Comparison of ENCODE assay signal across 11 cellular contexts in the genomic region with DNA sequence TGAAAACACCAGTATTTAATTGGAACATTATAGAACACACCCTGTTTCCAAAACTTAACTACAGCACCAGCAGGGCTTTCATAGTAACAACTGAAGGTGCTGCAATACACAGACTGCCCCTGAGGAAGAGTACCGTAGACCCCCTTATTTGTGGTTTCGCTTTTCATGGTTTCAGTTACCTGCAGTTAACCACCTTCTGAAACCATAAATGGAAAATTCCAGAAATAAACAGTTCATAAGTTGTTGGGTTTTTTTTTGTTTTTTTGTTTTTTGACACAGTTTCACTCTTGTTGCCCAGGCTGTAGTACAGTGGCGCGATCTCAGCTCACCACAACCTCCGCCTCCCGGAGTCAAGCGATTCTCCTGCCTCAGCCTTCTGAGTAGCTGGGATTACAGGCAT. TPM values are rescaled to one million over a fixed set of nuclear protein-coding genes. Genes with fewer than 3 reads are reported as not detected.
DNase-seq lines count a peak whose midpoint lies in the region; ATAC-seq and TF ChIP-seq lines count a peak whose summit lies in the region.
"Had no signal": no experiment of that assay in that cellular context is flagged by ENCODE, and none has a peak within 500 bp of the region (broad histone marks: within the 10 kb centered on the region; RNA-seq: fewer than 3 reads in every experiment).

No MANE protein-coding gene starts in this region.

- H3K36me3 ChIP-seq in BE2C = no peaks in the 10 kb centered on the region

- TF ChIP-seq CTCF in BE2C (IDR thresholded peaks at IDR 0.05; ENCODE audit: low read depth, low read length) = no peak

- H3K36me3 Mint-ChIP-seq in naive thymus-derived CD8-positive, alpha-beta T cell = no peaks in the 10 kb centered on the region

- ATAC-seq in GM18870 (IDR thresholded peaks at IDR 0.05; ENCODE audit: unreplicated experiment) (peak; percentile 92), GM21723 (IDR thresholded peaks at IDR 0.05; ENCODE audit: unreplicated experiment) (peak; percentile 89), HG03342 (IDR thresholded peaks at IDR 0.05; ENCODE audit: unreplicated experiment) (peak; percentile 95)
- peak in 1 of 2 donors; percentile 58 for ATAC-seq in naive thymus-derived CD8-positive, alpha-beta T cell

- peaks cover 0 to 2% (median 0%) of the 10 kb centered on the region in 9 donors for H3K9me3 Mint-ChIP-seq in naive thymus-derived CD8-positive, alpha-beta T cell

- POLR2A ChIA-PET in naive thymus-derived CD8-positive, alpha-beta T cell (lab: Charles Lee) = no interaction called here

- peak overlapping the region in 1 of 10 donors; percentile 4 for H3K27ac Mint-ChIP-seq in naive thymus-derived CD8-positive, alpha-beta T cell

- peaks cover 5 to 10% (median 8%) of the 10 kb centered on the region in 4 donors for H3K4me1 Mint-ChIP-seq in naive thymus-derived CD8-positive, alpha-beta T cell

- no peak overlapping the region for H3K4me3 ChIP-seq in BE2C (ENCODE audit: low read depth, low read length)

- H3K4me3 Mint-ChIP-seq in naive thymus-derived CD8-positive, alpha-beta T cell = peak overlapping the region in 9 of 10 donors; percentile 8 to 76 (median 65)

- H3K27me3 Mint-ChIP-seq in naive thymus-derived CD8-positive, alpha-beta T cell = peaks cover 2 to 12% (median 6%) of the 10 kb centered on the region in 5 donors

- no peaks in the 10 kb centered on the region for H3K9me3 ChIP-seq in BE2C

- no peaks in the 10 kb centered on the region for H3K27me3 ChIP-seq in BE2C

- no peaks in the 10 kb centered on the region for H3K4me1 ChIP-seq in BE2C

- no peak for DNase-seq in naive thymus-derived CD8-positive, alpha-beta T cell
- no peak for DNase-seq in activated gamma-delta T cell treated with Interleukin-2 at 50 U/mL for 16 hours
- DNase-seq in NCI-H2227 treated with DMSO at 0.1 percent for 48 hours (lab: John Stamatoyannopoulos, UW) = no peak
- DNase-seq in BE2C = no peak
- DNase-seq: EL, head of caudate nucleus, NCI-H2171 had no signal

RNA-seq across cellular contexts. Expression of gene GLDC, which starts 9.5 kb away (rescaled TPM):
- total RNA-seq in naive thymus-derived CD8-positive, alpha-beta T cell = not detected
- polyA plus RNA-seq in naive thymus-derived CD8-positive, alpha-beta T cell = under 1 TPM in 1 of 3 donors, not detected in 2; 0.62 TPM
- 3.8 TPM for polyA plus RNA-seq in BE2C (2012; ENCODE audit: insufficient read depth, insufficient read length, low read depth)
- total RNA-seq: subcutaneous adipose tissue had no signal
